1 cellular context compared by ENCODE assay signal in the genomic region with DNA sequence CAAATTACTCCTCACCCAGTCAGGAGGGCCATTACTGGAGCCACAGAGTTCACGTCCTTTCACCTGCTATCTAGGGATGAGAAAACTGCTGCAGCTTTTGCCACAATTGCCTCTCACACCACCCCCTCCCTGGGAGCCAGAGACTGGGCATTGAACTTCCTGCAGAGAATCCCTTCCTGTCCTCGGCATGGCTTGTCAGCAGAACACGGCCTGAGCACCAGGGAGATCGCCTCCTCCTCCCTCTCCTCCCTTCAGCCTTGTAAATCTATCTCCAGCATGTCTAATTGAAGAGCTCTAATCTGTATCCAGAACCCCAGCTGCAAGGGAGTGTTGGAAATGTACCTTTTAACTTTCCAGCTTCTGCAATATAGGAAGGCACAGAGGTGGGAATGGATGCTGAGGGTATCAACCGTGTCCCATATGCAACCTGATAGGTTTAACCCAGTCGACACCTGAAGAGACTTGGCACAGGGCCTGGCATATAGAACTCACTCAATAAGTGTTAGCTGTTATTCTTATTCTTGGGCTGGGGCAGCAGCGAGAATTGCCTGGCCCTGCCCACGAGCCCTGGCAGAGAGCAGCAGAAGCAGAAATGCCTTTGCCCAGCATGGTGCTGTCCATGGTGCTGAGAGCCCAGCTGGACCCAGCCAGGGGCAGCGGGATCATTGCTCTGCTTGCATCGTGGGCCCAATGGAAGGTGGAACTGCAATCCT.
TF ChIP-seq lines count a peak whose summit lies in the region.

No MANE protein-coding gene starts in this region.

TF ChIP-seq in WTC11, 78 proteins besides CTCF, POLR2A, EP300 and RAD21 (continued from another document):
- TF ChIP-seq ZBTB21 (CRISPR knock-in tag; IDR thresholded peaks at IDR 0.05; ENCODE audit: borderline replicate concordance) (0 out of 2 replicates have a peak, but pooled peaks have one; percentile 55), ZNF138 (CRISPR knock-in tag; conservative IDR thresholded peaks at IDR 0.05) (no peak; the same call in 1 of the 2 replicates), RORB (CRISPR knock-in tag; IDR thresholded peaks at IDR 0.05) (no peak), TCF7 (CRISPR knock-in tag; IDR thresholded peaks at IDR 0.05; ENCODE audit: low read depth) (peak; percentile 90; the same call in 1 of the 2 replicates), GRHL2 (CRISPR knock-in tag; IDR thresholded peaks at IDR 0.05; ENCODE audit: insufficient replicate concordance, severe bottlenecking) (no peak), ZNF396 (CRISPR knock-in tag; IDR thresholded peaks at IDR 0.05; ENCODE audit: borderline replicate concordance) (no peak), SOX15 (CRISPR knock-in tag; IDR thresholded peaks at IDR 0.05) (no peak)
- TF ChIP-seq, protein P1, sequence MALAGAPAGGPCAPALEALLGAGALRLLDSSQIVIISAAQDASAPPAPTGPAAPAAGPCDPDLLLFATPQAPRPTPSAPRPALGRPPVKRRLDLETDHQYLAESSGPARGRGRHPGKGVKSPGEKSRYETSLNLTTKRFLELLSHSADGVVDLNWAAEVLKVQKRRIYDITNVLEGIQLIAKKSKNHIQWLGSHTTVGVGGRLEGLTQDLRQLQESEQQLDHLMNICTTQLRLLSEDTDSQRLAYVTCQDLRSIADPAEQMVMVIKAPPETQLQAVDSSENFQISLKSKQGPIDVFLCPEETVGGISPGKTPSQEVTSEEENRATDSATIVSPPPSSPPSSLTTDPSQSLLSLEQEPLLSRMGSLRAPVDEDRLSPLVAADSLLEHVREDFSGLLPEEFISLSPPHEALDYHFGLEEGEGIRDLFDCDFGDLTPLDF (CRISPR knock-in tag; IDR thresholded peaks at IDR 0.05) = peak; percentile 89; the same call in 1 of the 2 replicates
- TF ChIP-seq, protein P2, sequence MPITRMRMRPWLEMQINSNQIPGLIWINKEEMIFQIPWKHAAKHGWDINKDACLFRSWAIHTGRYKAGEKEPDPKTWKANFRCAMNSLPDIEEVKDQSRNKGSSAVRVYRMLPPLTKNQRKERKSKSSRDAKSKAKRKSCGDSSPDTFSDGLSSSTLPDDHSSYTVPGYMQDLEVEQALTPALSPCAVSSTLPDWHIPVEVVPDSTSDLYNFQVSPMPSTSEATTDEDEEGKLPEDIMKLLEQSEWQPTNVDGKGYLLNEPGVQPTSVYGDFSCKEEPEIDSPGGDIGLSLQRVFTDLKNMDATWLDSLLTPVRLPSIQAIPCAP (CRISPR knock-in tag; IDR thresholded peaks at IDR 0.05) = peak; percentile 91
- TF ChIP-seq, protein P3, sequence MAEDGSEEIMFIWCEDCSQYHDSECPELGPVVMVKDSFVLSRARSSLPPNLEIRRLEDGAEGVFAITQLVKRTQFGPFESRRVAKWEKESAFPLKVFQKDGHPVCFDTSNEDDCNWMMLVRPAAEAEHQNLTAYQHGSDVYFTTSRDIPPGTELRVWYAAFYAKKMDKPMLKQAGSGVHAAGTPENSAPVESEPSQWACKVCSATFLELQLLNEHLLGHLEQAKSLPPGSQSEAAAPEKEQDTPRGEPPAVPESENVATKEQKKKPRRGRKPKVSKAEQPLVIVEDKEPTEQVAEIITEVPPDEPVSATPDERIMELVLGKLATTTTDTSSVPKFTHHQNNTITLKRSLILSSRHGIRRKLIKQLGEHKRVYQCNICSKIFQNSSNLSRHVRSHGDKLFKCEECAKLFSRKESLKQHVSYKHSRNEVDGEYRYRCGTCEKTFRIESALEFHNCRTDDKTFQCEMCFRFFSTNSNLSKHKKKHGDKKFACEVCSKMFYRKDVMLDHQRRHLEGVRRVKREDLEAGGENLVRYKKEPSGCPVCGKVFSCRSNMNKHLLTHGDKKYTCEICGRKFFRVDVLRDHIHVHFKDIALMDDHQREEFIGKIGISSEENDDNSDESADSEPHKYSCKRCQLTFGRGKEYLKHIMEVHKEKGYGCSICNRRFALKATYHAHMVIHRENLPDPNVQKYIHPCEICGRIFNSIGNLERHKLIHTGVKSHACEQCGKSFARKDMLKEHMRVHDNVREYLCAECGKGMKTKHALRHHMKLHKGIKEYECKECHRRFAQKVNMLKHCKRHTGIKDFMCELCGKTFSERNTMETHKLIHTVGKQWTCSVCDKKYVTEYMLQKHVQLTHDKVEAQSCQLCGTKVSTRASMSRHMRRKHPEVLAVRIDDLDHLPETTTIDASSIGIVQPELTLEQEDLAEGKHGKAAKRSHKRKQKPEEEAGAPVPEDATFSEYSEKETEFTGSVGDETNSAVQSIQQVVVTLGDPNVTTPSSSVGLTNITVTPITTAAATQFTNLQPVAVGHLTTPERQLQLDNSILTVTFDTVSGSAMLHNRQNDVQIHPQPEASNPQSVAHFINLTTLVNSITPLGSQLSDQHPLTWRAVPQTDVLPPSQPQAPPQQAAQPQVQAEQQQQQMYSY (CRISPR knock-in tag; IDR thresholded peaks at IDR 0.05) = no peak
- TF ChIP-seq, protein P4, sequence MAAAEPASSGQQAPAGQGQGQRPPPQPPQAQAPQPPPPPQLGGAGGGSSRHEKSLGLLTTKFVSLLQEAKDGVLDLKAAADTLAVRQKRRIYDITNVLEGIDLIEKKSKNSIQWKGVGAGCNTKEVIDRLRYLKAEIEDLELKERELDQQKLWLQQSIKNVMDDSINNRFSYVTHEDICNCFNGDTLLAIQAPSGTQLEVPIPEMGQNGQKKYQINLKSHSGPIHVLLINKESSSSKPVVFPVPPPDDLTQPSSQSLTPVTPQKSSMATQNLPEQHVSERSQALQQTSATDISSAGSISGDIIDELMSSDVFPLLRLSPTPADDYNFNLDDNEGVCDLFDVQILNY (CRISPR knock-in tag; IDR thresholded peaks at IDR 0.05) = peak; percentile 59; the same call in 1 of the 2 replicates
- TF ChIP-seq, protein P5, sequence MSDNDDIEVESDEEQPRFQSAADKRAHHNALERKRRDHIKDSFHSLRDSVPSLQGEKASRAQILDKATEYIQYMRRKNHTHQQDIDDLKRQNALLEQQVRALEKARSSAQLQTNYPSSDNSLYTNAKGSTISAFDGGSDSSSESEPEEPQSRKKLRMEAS (CRISPR knock-in tag; IDR thresholded peaks at IDR 0.05) = peak; percentile 75; the same call in 1 of the 2 replicates
